ENCODE assay signal across 25 cellular contexts in the genomic region with DNA sequence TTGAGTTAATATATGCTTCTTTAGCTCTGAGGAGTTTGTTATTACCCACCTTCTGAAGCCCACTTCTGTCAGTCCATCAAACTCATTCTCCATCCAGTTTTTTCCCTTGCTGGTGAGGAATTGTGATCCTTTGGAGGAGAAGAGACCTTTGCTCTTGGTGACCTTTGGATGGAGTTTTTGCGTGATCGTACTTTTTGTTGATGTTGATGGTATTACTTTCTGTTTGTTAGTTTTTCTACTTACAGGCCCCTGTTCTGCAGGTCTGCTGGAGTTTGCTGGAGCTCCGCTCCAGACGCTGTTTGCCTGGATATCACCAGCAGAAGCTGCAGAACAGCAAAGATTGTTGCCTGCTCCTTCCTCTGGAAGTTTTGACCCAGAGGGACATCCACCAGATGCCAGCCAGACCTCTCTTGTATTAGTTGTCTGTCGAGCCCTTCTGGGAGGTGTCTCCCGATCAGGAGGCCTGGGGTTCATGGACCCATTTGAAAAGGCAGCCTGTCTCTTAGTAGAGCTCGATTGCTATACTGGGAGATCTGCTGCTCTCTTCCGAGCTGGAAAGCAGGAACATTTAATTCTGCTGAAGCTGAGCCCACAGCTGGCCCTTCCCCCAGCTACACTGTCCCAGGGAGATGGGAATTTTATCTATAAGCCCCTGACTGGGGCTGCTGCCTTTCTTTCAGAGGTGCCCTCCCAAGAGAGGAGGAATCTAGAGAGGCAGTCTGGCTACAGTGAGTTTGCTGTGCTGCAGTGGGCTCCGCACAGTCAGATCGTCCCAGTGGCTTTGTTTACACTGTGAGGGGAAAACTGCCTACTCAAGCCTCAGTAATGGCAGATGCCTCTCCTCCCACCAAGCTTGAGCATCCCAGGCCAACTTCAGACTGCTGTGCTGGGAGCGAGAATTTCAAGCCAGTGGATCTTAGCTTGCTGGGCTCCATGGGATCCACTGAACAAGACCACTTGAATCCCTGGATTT.
"Had no signal": no experiment of that assay in that cellular context is flagged by ENCODE, and none has a peak within 500 bp of the region (broad histone marks: within the 10 kb centered on the region; RNA-seq: fewer than 3 reads in every experiment).

No MANE protein-coding gene starts in this region.

- H3K27ac ChIP-seq: colonic mucosa, epithelial cell of prostate, esophagus squamous epithelium, gastrocnemius medialis, heart right ventricle, left ventricle myocardium inferior, lower lobe of right lung had no signal

- H3K9me3 ChIP-seq: colonic mucosa, esophagus squamous epithelium, gastrocnemius medialis, lower lobe of right lung had no signal

- H3K36me3 ChIP-seq: colonic mucosa, esophagus squamous epithelium, gastrocnemius medialis, heart right ventricle, left ventricle myocardium inferior, lower lobe of right lung had no signal

- DNase-seq: colonic mucosa; cortex of kidney; effector CD8-positive, alpha-beta T cell; effector memory CD8-positive, alpha-beta T cell; endodermal cell; erythroblast; esophagus squamous epithelium; foreskin fibroblast; foreskin melanocyte; gastrocnemius medialis; glutamatergic neuron; head of caudate nucleus; heart right ventricle; hippocampal formation; left cardiac atrium; left ventricle myocardium inferior; lower lobe of right lung; mesendoderm; mucosa of descending colon; naive B cell had no signal

- H3K4me3 ChIP-seq: colonic mucosa, esophagus squamous epithelium, gastrocnemius medialis, heart right ventricle, left ventricle myocardium inferior, lower lobe of right lung, mucosa of descending colon had no signal

- FAIRE-seq: endometrium, islet of Langerhans, keratinocyte had no signal

- H3K4me1 ChIP-seq: colonic mucosa, esophagus squamous epithelium, gastrocnemius medialis, heart right ventricle, left ventricle myocardium inferior, lower lobe of right lung had no signal

- H3K27me3 ChIP-seq: colonic mucosa, esophagus squamous epithelium, gastrocnemius medialis, heart right ventricle had no signal

- ATAC-seq: effector memory CD8-positive, alpha-beta T cell; esophagus mucosa; gastrocnemius medialis; heart right ventricle; left cardiac atrium; lower lobe of right lung; mucosa of descending colon had no signal
